ENCODE assay signal across 1 cellular context in genomic region chr1:54615531-54616245, GRCh38.
TF ChIP-seq lines count a peak whose summit lies in the region.

No MANE protein-coding gene starts in this region.

TF ChIP-seq in WTC11, 78 proteins besides CTCF, POLR2A, EP300 and RAD21:
- no peak for TF ChIP-seq ZNF281 (CRISPR knock-in tag; IDR thresholded peaks at IDR 0.05)
- no peak for TF ChIP-seq SOX15 (CRISPR knock-in tag; IDR thresholded peaks at IDR 0.05)
- no peak for TF ChIP-seq ZNF396 (CRISPR knock-in tag; IDR thresholded peaks at IDR 0.05; ENCODE audit: borderline replicate concordance)
- TF ChIP-seq PRDM15 (CRISPR knock-in tag; IDR thresholded peaks at IDR 0.05), result no peak
- TF ChIP-seq MLX (CRISPR knock-in tag; IDR thresholded peaks at IDR 0.05), result no peak
- TF ChIP-seq RORB (CRISPR knock-in tag; IDR thresholded peaks at IDR 0.05), result no peak
- TF ChIP-seq RELA (CRISPR knock-in tag; IDR thresholded peaks at IDR 0.05; ENCODE audit: borderline replicate concordance), result no peak
- no peak for TF ChIP-seq NFYB (CRISPR knock-in tag; conservative IDR thresholded peaks at IDR 0.05; ENCODE audit: low read depth)
- TF ChIP-seq ZBTB21 (CRISPR knock-in tag; IDR thresholded peaks at IDR 0.05; ENCODE audit: borderline replicate concordance), result no peak
- no peak for TF ChIP-seq MXD4 (CRISPR knock-in tag; IDR thresholded peaks at IDR 0.05; ENCODE audit: borderline replicate concordance)
- no peak for TF ChIP-seq ZNF232 (CRISPR knock-in tag; IDR thresholded peaks at IDR 0.05)
- TF ChIP-seq AFF4 (CRISPR knock-in tag; IDR thresholded peaks at IDR 0.05; ENCODE audit: borderline replicate concordance), result no peak
- TF ChIP-seq FOXK1 (CRISPR knock-in tag; IDR thresholded peaks at IDR 0.05), result no peak
- TF ChIP-seq ZNF671 (CRISPR knock-in tag; IDR thresholded peaks at IDR 0.05), result no peak
- TF ChIP-seq NFATC4 (CRISPR knock-in tag; IDR thresholded peaks at IDR 0.05), result no peak
- no peak for TF ChIP-seq ERG (CRISPR knock-in tag; IDR thresholded peaks at IDR 0.05)
- no peak for TF ChIP-seq GRHL2 (CRISPR knock-in tag; IDR thresholded peaks at IDR 0.05; ENCODE audit: insufficient replicate concordance, severe bottlenecking)
- no peak for TF ChIP-seq PREB (CRISPR knock-in tag; IDR thresholded peaks at IDR 0.05; ENCODE audit: borderline replicate concordance)
- TF ChIP-seq ELF4 (CRISPR knock-in tag; IDR thresholded peaks at IDR 0.05; ENCODE audit: low read depth), result no peak
- no peak for TF ChIP-seq ZNF512 (CRISPR knock-in tag; IDR thresholded peaks at IDR 0.05; ENCODE audit: borderline replicate concordance)
